1 cellular context compared by ENCODE assay signal in genomic region chr7:66556549-66557213, GRCh38.
TF ChIP-seq lines count a peak whose summit lies in the region.

No MANE protein-coding gene starts in this region.

TF ChIP-seq in H1, 55 proteins besides CTCF, POLR2A, EP300 and RAD21 (continued from another document):
- no peak for TF ChIP-seq FOSL1 (IDR thresholded peaks at IDR 0.05; ENCODE audit: insufficient read depth, low read depth, low read length)
- TF ChIP-seq KDM4A (IDR thresholded peaks at IDR 0.05; ENCODE audit: low read depth, low read length, severe bottlenecking): no peak
- no peak for TF ChIP-seq TEAD4 (IDR thresholded peaks at IDR 0.05; ENCODE audit: low read depth, low read length)
- no peak for TF ChIP-seq BCL11A (IDR thresholded peaks at IDR 0.05; ENCODE audit: low read depth in 2 of 2, low read length in 2 of 2)
- TF ChIP-seq ASH2L (IDR thresholded peaks at IDR 0.05; ENCODE audit: low read length): no peak
